10 cellular contexts compared by ENCODE assay signal in genomic region chr15:60003243-60004018, GRCh38. TPM values are rescaled to one million over a fixed set of nuclear protein-coding genes. Genes with fewer than 3 reads are reported as not detected.
A peak's percentile ranks its signal among the peaks of the same experiment; 100 is the strongest.
DNase-seq lines count a peak whose midpoint lies in the region; ATAC-seq and TF ChIP-seq lines count a peak whose summit lies in the region.
"Had no signal": no experiment of that assay in that cellular context is flagged by ENCODE, and none has a peak within 500 bp of the region (broad histone marks: within the 10 kb centered on the region; RNA-seq: fewer than 3 reads in every experiment).

No MANE protein-coding gene starts in this region.

- ATAC-seq in GM18909 (IDR thresholded peaks at IDR 0.05; ENCODE audit: poor library complexity, unreplicated experiment) (no peak), PC-3 (no peak)

- peaks cover 0 to 30% of the 10 kb centered on the region in 2 donors for H3K36me3 ChIP-seq in neuronal stem cell (replicated peaks in 1 of 2; ENCODE audit: control insufficient read depth in 2 of 2, insufficient read depth in 2 of 2, low read length in 2 of 2)
- no peaks in the 10 kb centered on the region for H3K36me3 ChIP-seq in PC-3 (ENCODE audit: low read depth, low read length)

- no peaks in the 10 kb centered on the region for H3K79me1 ChIP-seq in neuronal stem cell (ENCODE audit: low read depth, low read length)

- no peaks in the 10 kb centered on the region for H3F3A ChIP-seq in PC-3 (ENCODE audit: low read length, unreplicated experiment)

- peaks cover 4% of the 10 kb centered on the region for H3K36me3 Mint-ChIP-seq in IgD-negative memory B cell
- peaks cover 1% of the 10 kb centered on the region for H3K36me3 Mint-ChIP-seq in chondrocyte (ENCODE audit: low read depth)

- H3K9me2 ChIP-seq in PC-3 (replicated peaks; ENCODE audit: low read length) = no peaks in the 10 kb centered on the region

- no peaks in the 10 kb centered on the region for H3K79me2 ChIP-seq in PC-3 (ENCODE audit: low read length)
- H3K79me2 ChIP-seq: parathyroid adenoma had no signal

- no peak overlapping the region for H3K23ac ChIP-seq in neuronal stem cell (ENCODE audit: low read depth, low read length, poor library complexity)

- no peak for TF ChIP-seq CTCF in chondrocyte (IDR thresholded peaks at IDR 0.05)
- TF ChIP-seq CTCF in PC-3 (conservative IDR thresholded peaks at IDR 0.05; ENCODE audit: low read depth, low read length) = no peak

- DNase-seq in DMS53 (lab: John Stamatoyannopoulos, UW) (peak; percentile 18), DMS53 treated with DMSO at 0.1 percent for 48 hours (lab: John Stamatoyannopoulos, UW; ENCODE audit: unreplicated experiment) (no peak), chondrocyte (ENCODE audit: low spot score) (no peak), neuronal stem cell (ENCODE audit: low spot score) (no peak), PC-3 (no peak)
- no peak for DNase-seq in stimulated activated CD4-positive, alpha-beta T cell treated with anti-CD3 and anti-CD28 coated beads, Interleukin-4, amount 100 ng/mL, for 1 hour
- DNase-seq: RPMI8226 had no signal

- peak overlapping the region; percentile 78 for H2AFZ ChIP-seq in neuronal stem cell (ENCODE audit: low read length)
- no peak overlapping the region for H2AFZ ChIP-seq in PC-3 (ENCODE audit: low read length)
- H2AFZ ChIP-seq: parathyroid adenoma had no signal

- no peaks in the 10 kb centered on the region for H4K20me1 ChIP-seq in PC-3 (ENCODE audit: low read length)

- H3K4ac ChIP-seq in neuronal stem cell (ENCODE audit: low read length) = no peak overlapping the region

- no peak overlapping the region for H3K14ac ChIP-seq in neuronal stem cell (ENCODE audit: low read length)

- peaks cover 7 to 25% (median 9%) of the 10 kb centered on the region in 3 donors for H3K9me3 Mint-ChIP-seq in IgD-negative memory B cell
- H3K9me3 Mint-ChIP-seq in chondrocyte (ENCODE audit: low read depth) = no peaks in the 10 kb centered on the region

- BruUV-seq in PC-3 (replicated peaks; lab: Mats Ljungman, UMichigan) = no TSS peak

- H3K4me2 ChIP-seq in neuronal stem cell (ENCODE audit: insufficient read depth, low read length, poor library complexity, severe bottlenecking) (peak overlapping the region; percentile 93), PC-3 (ENCODE audit: low read length) (no peak overlapping the region)

- H3K27me3 ChIP-seq in neuronal stem cell (ENCODE audit: control insufficient read depth in 3 of 3, insufficient read depth in 3 of 3, low read depth in 1 of 3, low read length in 3 of 3) = peaks cover 0 to 71% (median 32%) of the 10 kb centered on the region in 3 experiments
- H3K27me3 ChIP-seq in PC-3 (ENCODE audit: low read length) = peaks cover 67% of the 10 kb centered on the region

- no peak overlapping the region for H2AK5ac ChIP-seq in neuronal stem cell (ENCODE audit: low read depth, low read length)

- H3K9me3 ChIP-seq in neuronal stem cell (replicated peaks in 1 of 2; ENCODE audit: control insufficient read depth in 2 of 2, insufficient read depth in 1 of 2, low read depth in 1 of 2, low read length in 2 of 2) (no peaks in the 10 kb centered on the region), PC-3 (ENCODE audit: low read length) (no peaks in the 10 kb centered on the region)

- H3K27ac ChIP-seq in neuronal stem cell (replicated peaks; ENCODE audit: low read length) = no peak overlapping the region
- no peak overlapping the region for H3K27ac ChIP-seq in PC-3 (ENCODE audit: low read length)
- H3K27ac ChIP-seq: parathyroid adenoma had no signal

- intact Hi-C loops in PC-3 (cut with micrococcal nuclease) = loop anchor here (10.0 kb wide), 1 partner anchor 321 kb away; no protein-coding TSS in a partner anchor

- peaks cover 86% of the 10 kb centered on the region for H3K27me3 Mint-ChIP-seq in IgD-negative memory B cell
- peaks cover 88% of the 10 kb centered on the region for H3K27me3 Mint-ChIP-seq in chondrocyte (ENCODE audit: low read depth)

- CTCF ChIA-PET in PC-3 (lab: Charles Lee) = no interaction called here

- no peak overlapping the region for H2BK5ac ChIP-seq in neuronal stem cell (ENCODE audit: low read length)

- no peak overlapping the region for H4K91ac ChIP-seq in neuronal stem cell (ENCODE audit: low read depth, low read length, poor library complexity)

- H3K27ac Mint-ChIP-seq in IgD-negative memory B cell (peak overlapping the region; percentile 63 to 92 (median 84)), chondrocyte (ENCODE audit: unreplicated experiment) (no peak overlapping the region)

- H3K18ac ChIP-seq in neuronal stem cell (ENCODE audit: low read length) = no peak overlapping the region

- H3K4me1 ChIP-seq in neuronal stem cell (ENCODE audit: control insufficient read depth in 2 of 2, insufficient read depth in 1 of 2, low read depth in 1 of 2, low read length in 2 of 2) (peaks cover 35 to 51% of the 10 kb centered on the region in 2 donors), PC-3 (ENCODE audit: insufficient read depth, low read length) (peaks cover 5% of the 10 kb centered on the region; the same call in 1 of the 2 replicates)
- H3K4me1 ChIP-seq: parathyroid adenoma had no signal

- H3K4me1 Mint-ChIP-seq in IgD-negative memory B cell = peaks cover 12 to 19% (median 17%) of the 10 kb centered on the region in 3 donors
- H3K4me1 Mint-ChIP-seq in chondrocyte (ENCODE audit: low read depth) = peaks cover 27% of the 10 kb centered on the region

- H3K4me3 ChIP-seq in neuronal stem cell (ENCODE audit: low read length in 2 of 2) (peak overlapping the region; percentile 41 to 68), PC-3 (ENCODE audit: low read length) (no peak overlapping the region)

- no peak overlapping the region for H2BK15ac ChIP-seq in neuronal stem cell (ENCODE audit: low read length)

- H2BK120ac ChIP-seq in neuronal stem cell (ENCODE audit: low read depth, low read length) = no peak overlapping the region

- H3K9ac ChIP-seq in neuronal stem cell (ENCODE audit: low read depth, low read length, poor library complexity) (no peak overlapping the region), PC-3 (ENCODE audit: low read length) (no peak overlapping the region)
- H3K9ac ChIP-seq: parathyroid adenoma had no signal

- H2BK12ac ChIP-seq in neuronal stem cell (ENCODE audit: low read length) = no peak overlapping the region

- POLR2A ChIA-PET in PC-3 (lab: Charles Lee; ENCODE audit: unreplicated experiment) = no interaction called here

- H3K4me3 Mint-ChIP-seq in IgD-negative memory B cell = peak overlapping the region in 3 of 4 donors; percentile 5 to 80 (median 76)
- H3K4me3 Mint-ChIP-seq in chondrocyte (ENCODE audit: unreplicated experiment) = peak overlapping the region; percentile 31

- no peak overlapping the region for H4K8ac ChIP-seq in neuronal stem cell (ENCODE audit: low read depth, low read length)

- no CpG with 5 or more reads among the region's 25 CpGs for WGBS in neuronal stem cell (ENCODE audit: extremely low coverage in 2 of 2, insufficient read length in 2 of 2, insufficient replicate concordance in 1 of 2), 2 donors

RNA-seq across cellular contexts. Expression of gene FOXB1, which starts 0.7 kb away (rescaled TPM):
- not detected for polyA plus RNA-seq in IgD-negative memory B cell
- total RNA-seq in chondrocyte (not detected in 3 replicates), PC-3 (2014; rRNA removed) (not detected in 2 replicates)
- 0.06 TPM for polyA plus RNA-seq in neuronal stem cell (2013, experiment 1 of 2)
- polyA plus RNA-seq in neuronal stem cell (2013, experiment 2 of 2) = 0.12 TPM
